Comparison of ENCODE assay signal across 8 cellular contexts in genomic region chr11:65540290-65541092, GRCh38. TPM values are rescaled to one million over a fixed set of nuclear protein-coding genes. Genes with fewer than 3 reads are reported as not detected.
A peak's percentile ranks its signal among the peaks of the same experiment; 100 is the strongest.
DNase-seq lines count a peak whose midpoint lies in the region; ATAC-seq and TF ChIP-seq lines count a peak whose summit lies in the region.

No MANE protein-coding gene starts in this region.

- peak overlapping the region; percentile 45 to 61 for H3K4me3 ChIP-seq in cardiac fibroblast (replicated peaks in 1 of 2; ENCODE audit: low read depth in 2 of 2, low read length in 2 of 2)

- H3K27ac Mint-ChIP-seq in activated B cell treated with CpG ODN at 0.5 μM for 24 hours: peak overlapping the region; percentile 86

- H3K4me1 Mint-ChIP-seq in activated B cell treated with CpG ODN at 0.5 μM for 24 hours: peaks cover 22% of the 10 kb centered on the region

- H3K27me3 Mint-ChIP-seq in activated B cell treated with CpG ODN at 0.5 μM for 24 hours: no peaks in the 10 kb centered on the region

- intact Hi-C loops in activated B cell treated with CpG ODN at 0.5 μM for 24 hours (cut with micrococcal nuclease): loop anchor here (1.0 to 2.0 kb wide), 9 partner anchors 12 to 278 kb away; partner anchors contain the start of genes LTBP3, PCNX3 and ZNRD2

- H3K36me3 Mint-ChIP-seq in activated B cell treated with CpG ODN at 0.5 μM for 24 hours (ENCODE audit: low read depth): peaks cover 30% of the 10 kb centered on the region

- peak; percentile 52 for ATAC-seq in HG02840 (IDR thresholded peaks at IDR 0.05; ENCODE audit: low FRiP score, unreplicated experiment)
- ATAC-seq in activated B cell treated with CpG ODN at 0.5 μM for 24 hours (ENCODE audit: low read depth): peak; percentile 88

- POLR2A ChIA-PET in activated B cell treated with CpG ODN at 0.5 μM for 24 hours (lab: Charles Lee): interaction anchor here (0.8 to 4.9 kb wide), 33 partner anchors 8 to 319 kb away, joined by 3 to 52 read pairs (median 6); partner anchors contain the start of genes DPF2, EHBP1L1, FAM89B and KAT5

- DNase-seq in NCI-H2081 (lab: John Stamatoyannopoulos, UW) (peak; percentile 74 to 76), NCI-H2081 treated with DMSO at 0.1 percent for 48 hours (lab: John Stamatoyannopoulos, UW) (no peak), NCI-H2029 (lab: John Stamatoyannopoulos, UW) (peak; percentile 85), activated B cell treated with CpG ODN at 0.5 μM for 24 hours (peak; percentile 88), cardiac fibroblast (ENCODE audit: low read depth in 2 of 2) (peak; percentile 91 to 94), islet precursor cell (peak; percentile 97)
- DNase-seq in stimulated activated CD4-positive, alpha-beta T cell treated with anti-CD3 and anti-CD28 coated beads, Interleukin-15, amount 100 ng/mL, for 1 hour (ENCODE audit: low read depth in 1 of 2, low spot score in 1 of 2): peak; percentile 82 to 86

- H3K4me3 Mint-ChIP-seq in activated B cell treated with CpG ODN at 0.5 μM for 24 hours: peak overlapping the region; percentile 88

- no peaks in the 10 kb centered on the region for H3K9me3 Mint-ChIP-seq in activated B cell treated with CpG ODN at 0.5 μM for 24 hours

- TF ChIP-seq CTCF in activated B cell treated with CpG ODN at 0.5 μM for 24 hours (IDR thresholded peaks at IDR 0.05) (no peak), cardiac fibroblast (IDR thresholded peaks at IDR 0.05; ENCODE audit: low read depth, low read length) (peak; percentile 87)

- CTCF ChIA-PET in activated B cell treated with CpG ODN at 0.5 μM for 24 hours (lab: Charles Lee): interaction anchor here (0.6 to 5.0 kb wide), 16 partner anchors 8 to 211 kb away, joined by 3 to 52 read pairs (median 5); partner anchors contain the start of genes EHBP1L1, FAM89B, KCNK7 and MAP3K11

RNA-seq across cellular contexts. Expression of gene SCYL1, which starts 15.6 kb away (rescaled TPM):
- 70.0 and 75.7 TPM in 2 replicates for total RNA-seq in activated B cell treated with CpG ODN at 0.5 μM for 24 hours

RNA-seq across cellular contexts. Expression of gene LTBP3, which starts 17.7 kb away (rescaled TPM):
- 25.0 and 25.3 TPM in 2 replicates for total RNA-seq in activated B cell treated with CpG ODN at 0.5 μM for 24 hours

RNA-seq across cellular contexts. Expression of gene ZNRD2, which starts 29.8 kb away (rescaled TPM):
- 40.9 and 41.0 TPM in 2 replicates for total RNA-seq in activated B cell treated with CpG ODN at 0.5 μM for 24 hours

RNA-seq across cellular contexts. Expression of gene FAM89B, which starts 31.8 kb away (rescaled TPM):
- total RNA-seq in activated B cell treated with CpG ODN at 0.5 μM for 24 hours: 19.1 and 21.6 TPM in 2 replicates

RNA-seq across cellular contexts. Expression of gene EHBP1L1, which starts 35.4 kb away (rescaled TPM):
- 143 and 163 TPM in 2 replicates for total RNA-seq in activated B cell treated with CpG ODN at 0.5 μM for 24 hours
